ENCODE assay signal across 9 cellular contexts in genomic region chr7:20598479-20599419, GRCh38. TPM values are rescaled to one million over a fixed set of nuclear protein-coding genes. Genes with fewer than 3 reads are reported as not detected.
A peak's percentile ranks its signal among the peaks of the same experiment; 100 is the strongest.
DNase-seq lines count a peak whose midpoint lies in the region; ATAC-seq and TF ChIP-seq lines count a peak whose summit lies in the region.
"Had no signal": no experiment of that assay in that cellular context is flagged by ENCODE, and none has a peak within 500 bp of the region (broad histone marks: within the 10 kb centered on the region; RNA-seq: fewer than 3 reads in every experiment).

No MANE protein-coding gene starts in this region.

- H3K4me1 ChIP-seq in IMR-90 (ENCODE audit: control insufficient read depth, insufficient read depth, low read length) (no peaks in the 10 kb centered on the region), OCI-LY3 (ENCODE audit: low read length) (peaks cover 25% of the 10 kb centered on the region), right lobe of liver (no peaks in the 10 kb centered on the region), aorta (ENCODE audit: control insufficient read depth in 1 of 2, insufficient read depth in 2 of 2, low read length in 2 of 2) (no peaks in the 10 kb centered on the region)

- H3K9ac ChIP-seq in IMR-90 (ENCODE audit: low read depth, low read length) (no peak overlapping the region), OCI-LY3 (ENCODE audit: low read length) (0 out of 2 replicates have a peak overlapping the region, but pooled peaks have one; percentile 29)

- CTCF ChIA-PET in IMR-90 (lab: Yijun Ruan, JAX), result interaction anchor here (0.6 to 2.2 kb wide), 13 partner anchors 8 to 894 kb away, joined by 3 to 32 read pairs (median 4); partner anchors contain the start of gene POLR1F

- POLR2A ChIA-PET in IMR-90 (lab: Charles Lee; ENCODE audit: unreplicated experiment), result no interaction called here

- H3K4me2 ChIP-seq in IMR-90 (ENCODE audit: low read depth, low read length), result no peak overlapping the region
- H3K4me2 ChIP-seq in OCI-LY3 (ENCODE audit: low read length), result peak overlapping the region; percentile 80

- no peak overlapping the region for H4K8ac ChIP-seq in IMR-90 (ENCODE audit: low read depth in 2 of 2, low read length in 2 of 2)

- H4K20me1 ChIP-seq in IMR-90 (ENCODE audit: insufficient read depth, low read length), result no peaks in the 10 kb centered on the region
- H4K20me1 ChIP-seq in OCI-LY3 (ENCODE audit: insufficient read depth, low read length), result no peaks in the 10 kb centered on the region

- no CpG with 5 or more reads among the region's 18 CpGs for WGBS in IMR-90 (ENCODE audit: extremely low coverage in 2 of 2, insufficient read length in 1 of 2), 2 experiments
- WGBS in right lobe of liver (ENCODE audit: insufficient coverage, low coverage, low lambda C conversion rate, missing lambda C conversion rate), result 28% methylated on average over 17 of the region's 18 CpGs
- 49 to 53% methylated on average over 18 of the region's 18 CpGs for WGBS in aorta, 2 donors

- no peak overlapping the region for H3K56ac ChIP-seq in IMR-90 (ENCODE audit: extremely low read depth, insufficient read depth, low read length)

- no peak overlapping the region for H2BK20ac ChIP-seq in IMR-90 (ENCODE audit: low read depth, low read length)

- no peaks in the 10 kb centered on the region for H3K79me1 ChIP-seq in IMR-90 (ENCODE audit: low read depth in 1 of 2, low read length in 2 of 2)

- no peak overlapping the region for H3K18ac ChIP-seq in IMR-90 (ENCODE audit: low read depth, low read length)

- dilution Hi-C loops in IMR-90 (cut with HindIII; ENCODE audit: low sequenced_read_pairs, unreplicated experiment), result loop anchor here (25.0 kb wide), 1 partner anchor 836 kb away; the partner anchor contains the start of gene TMEM196

- no peak overlapping the region for H2BK15ac ChIP-seq in IMR-90 (ENCODE audit: low read depth, low read length)

- in situ Hi-C loops in IMR-90 (cut with MboI; ENCODE audit: low sequenced_read_pairs), result loop anchor here (5.0 to 25.0 kb wide), 4 partner anchors 436 to 884 kb away; no protein-coding TSS in a partner anchor

- H3K27me3 ChIP-seq in IMR-90 (ENCODE audit: control insufficient read depth, insufficient read depth, low read length) (no peaks in the 10 kb centered on the region), OCI-LY3 (ENCODE audit: low read depth, low read length) (no peaks in the 10 kb centered on the region), right lobe of liver (no peaks in the 10 kb centered on the region), aorta (ENCODE audit: control insufficient read depth in 1 of 2, insufficient read depth in 2 of 2, low read length in 1 of 2) (no peaks in the 10 kb centered on the region)

- no peaks in the 10 kb centered on the region for H3K9me1 ChIP-seq in IMR-90 (ENCODE audit: insufficient read depth, low read length)

- DNase-seq in SIG-M5 treated with dmso at 0.1 percent for 504 hours (lab: John Stamatoyannopoulos, UW; ENCODE audit: unreplicated experiment), result peak; percentile 50
- no peak for DNase-seq in SIG-M5 (lab: John Stamatoyannopoulos, UW)
- DNase-seq in IMR-90, result peak; percentile 71
- peak; percentile 61 for DNase-seq in dedifferentiated amniotic fluid mesenchymal stem cell (ENCODE audit: extremely low spot score)
- DNase-seq in right lobe of liver, result no peak
- no peak for DNase-seq in aorta

- H3K23ac ChIP-seq in IMR-90 (ENCODE audit: low read depth, low read length), result no peak overlapping the region

- intact Hi-C loops in IMR-90 (cut with micrococcal nuclease) (loop anchor here (1.0 to 5.0 kb wide), 7 partner anchors 161 to 885 kb away; partner anchors contain the start of gene ITGB8), right lobe of liver (cut with DNase I) (loop anchor here in 1 of 2 donors (10.0 kb wide), 1 partner anchor 854 kb away; no protein-coding TSS in a partner anchor), aorta (cut with DNase I) (loop anchor here (2.0 to 10.0 kb wide), 5 partner anchors 434 to 886 kb away; no protein-coding TSS in a partner anchor)

- no peak overlapping the region for H2BK120ac ChIP-seq in IMR-90 (ENCODE audit: low read depth, low read length)

- no peak overlapping the region for H3K4me3 ChIP-seq in IMR-90 (ENCODE audit: insufficient read depth, low read depth, low read length)
- H3K4me3 ChIP-seq in OCI-LY3 (ENCODE audit: low read length), result peak overlapping the region; percentile 70
- H3K4me3 ChIP-seq in right lobe of liver, result no peak overlapping the region
- no peak overlapping the region for H3K4me3 ChIP-seq in aorta (ENCODE audit: low read length in 2 of 2)

- H3K9me3 ChIP-seq in IMR-90 (ENCODE audit: control insufficient read depth, insufficient read depth, low read length) (no peaks in the 10 kb centered on the region), OCI-LY3 (ENCODE audit: insufficient read depth, low read length) (no peaks in the 10 kb centered on the region), right lobe of liver (no peaks in the 10 kb centered on the region), aorta (ENCODE audit: control insufficient read depth, low read length) (no peaks in the 10 kb centered on the region)

- H2AK5ac ChIP-seq in IMR-90 (ENCODE audit: low read depth, low read length), result no peak overlapping the region

- H4K5ac ChIP-seq in IMR-90 (ENCODE audit: low read depth, low read length), result no peak overlapping the region

- H3K14ac ChIP-seq in IMR-90 (replicated peaks; ENCODE audit: low read depth, low read length), result no peak overlapping the region

- H3K4ac ChIP-seq in IMR-90 (ENCODE audit: low read depth, low read length), result no peak overlapping the region

- no peak overlapping the region for H3K27ac ChIP-seq in IMR-90 (ENCODE audit: insufficient read depth, low read length)
- no peak overlapping the region for H3K27ac ChIP-seq in OCI-LY3 (ENCODE audit: low read length)
- H3K27ac ChIP-seq in right lobe of liver, result no peak overlapping the region
- no peak overlapping the region for H3K27ac ChIP-seq in aorta (ENCODE audit: low read depth in 1 of 2, low read length in 2 of 2)

- TF ChIP-seq RAD21 in IMR-90 (IDR thresholded peaks at IDR 0.05; ENCODE audit: low read length), result peak; percentile 95

- TF ChIP-seq CTCF in IMR-90 (conservative IDR thresholded peaks at IDR 0.05; ENCODE audit: low read depth, low read length) (peak; percentile 88), OCI-LY3 (IDR thresholded peaks at IDR 0.05; ENCODE audit: low read depth, low read length) (peak; percentile 80), right lobe of liver (IDR thresholded peaks at IDR 0.05) (peak; percentile 79 to 85 (median 81))

- no peaks in the 10 kb centered on the region for H3K36me3 ChIP-seq in IMR-90 (ENCODE audit: control insufficient read depth, insufficient read depth, low read length)
- H3K36me3 ChIP-seq in OCI-LY3 (replicated peaks; ENCODE audit: low read depth, low read length), result no peaks in the 10 kb centered on the region
- H3K36me3 ChIP-seq in right lobe of liver, result no peaks in the 10 kb centered on the region
- H3K36me3 ChIP-seq in aorta (ENCODE audit: control insufficient read depth in 1 of 2, insufficient read depth in 2 of 2, low read length in 1 of 2), result no peaks in the 10 kb centered on the region

- no peak overlapping the region for H2AK9ac ChIP-seq in IMR-90 (replicated peaks; ENCODE audit: low read depth, low read length, poor library complexity)

- peak; percentile 53 for ATAC-seq in GM21576 (IDR thresholded peaks at IDR 0.05; ENCODE audit: unreplicated experiment)
- ATAC-seq in IMR-90 (ENCODE audit: low read depth), result peak; percentile 84
- ATAC-seq in right lobe of liver, result peak; percentile 83 to 91 (median 84)
- ATAC-seq in aorta (ENCODE audit: low FRiP score), result peak; percentile 72

- H3K79me2 ChIP-seq in OCI-LY3 (ENCODE audit: low read length), result no peaks in the 10 kb centered on the region

- no peak overlapping the region for H2BK5ac ChIP-seq in IMR-90 (ENCODE audit: low read depth, low read length, poor library complexity, severe bottlenecking)

- TF ChIP-seq POLR2A in IMR-90 (IDR thresholded peaks at IDR 0.05; ENCODE audit: low read depth, low read length), result no peak
- no peak for TF ChIP-seq POLR2A in right lobe of liver (IDR thresholded peaks at IDR 0.05)

- BruUV-seq in IMR-90 (replicated peaks; lab: Mats Ljungman, UMichigan), result no TSS peak

- H2AFZ ChIP-seq in IMR-90 (replicated peaks; ENCODE audit: low read length, poor library complexity), result no peak overlapping the region
- H2AFZ ChIP-seq in OCI-LY3 (ENCODE audit: low read depth, low read length), result no peak overlapping the region

- no peak overlapping the region for H4K91ac ChIP-seq in IMR-90 (ENCODE audit: insufficient read depth, low read depth, low read length)

TF ChIP-seq in IMR-90, 13 proteins besides CTCF, POLR2A, EP300 and RAD21:
- TF ChIP-seq CHD1 (IDR thresholded peaks at IDR 0.05; ENCODE audit: low read depth, low read length) (no peak), SMC3 (IDR thresholded peaks at IDR 0.05; ENCODE audit: low read depth, low read length) (peak; percentile 89)

RNA-seq across cellular contexts. Expression of gene ABCB5, which starts 16.7 kb away (rescaled TPM):
- not detected in 2 replicates for total RNA-seq in IMR-90 (2012; rRNA removed)
- polyA plus RNA-seq in IMR-90 (2012; rRNA removed), result not detected in 2 replicates
- polyA plus RNA-seq in IMR-90 (2012; cell fraction: cytosol; rRNA removed), result not detected in 2 replicates
- not detected in 2 replicates for polyA plus RNA-seq in IMR-90 (2012; cell fraction: nucleus; rRNA removed; ENCODE audit: low replicate concordance)
- not detected for total RNA-seq in right lobe of liver
- total RNA-seq in aorta, result under 1 TPM in 1 of 2 donors, not detected in 1; 0.75 TPM
- polyA plus RNA-seq in aorta, result not detected
- polyA plus RNA-seq: esophagus had no signal

Comparison
In these comparisons a context has a peak if more than half of its experiments do, and no peak if none do; other contexts are left out.
1. DNase-seq: peak in SIG-M5 treated with dmso at 0.1 percent for 504 hours (single experiment), IMR-90 (single experiment) and dedifferentiated amniotic fluid mesenchymal stem cell (single experiment); none in SIG-M5 (single experiment), right lobe of liver (0 of 3) and aorta (0 of 2).
2. Peak in every context shown above with its lines, with median percentiles within 50 percentile points of each other: ATAC-seq and CTCF ChIP-seq.